8 cellular contexts compared by ENCODE assay signal in the genomic region with DNA sequence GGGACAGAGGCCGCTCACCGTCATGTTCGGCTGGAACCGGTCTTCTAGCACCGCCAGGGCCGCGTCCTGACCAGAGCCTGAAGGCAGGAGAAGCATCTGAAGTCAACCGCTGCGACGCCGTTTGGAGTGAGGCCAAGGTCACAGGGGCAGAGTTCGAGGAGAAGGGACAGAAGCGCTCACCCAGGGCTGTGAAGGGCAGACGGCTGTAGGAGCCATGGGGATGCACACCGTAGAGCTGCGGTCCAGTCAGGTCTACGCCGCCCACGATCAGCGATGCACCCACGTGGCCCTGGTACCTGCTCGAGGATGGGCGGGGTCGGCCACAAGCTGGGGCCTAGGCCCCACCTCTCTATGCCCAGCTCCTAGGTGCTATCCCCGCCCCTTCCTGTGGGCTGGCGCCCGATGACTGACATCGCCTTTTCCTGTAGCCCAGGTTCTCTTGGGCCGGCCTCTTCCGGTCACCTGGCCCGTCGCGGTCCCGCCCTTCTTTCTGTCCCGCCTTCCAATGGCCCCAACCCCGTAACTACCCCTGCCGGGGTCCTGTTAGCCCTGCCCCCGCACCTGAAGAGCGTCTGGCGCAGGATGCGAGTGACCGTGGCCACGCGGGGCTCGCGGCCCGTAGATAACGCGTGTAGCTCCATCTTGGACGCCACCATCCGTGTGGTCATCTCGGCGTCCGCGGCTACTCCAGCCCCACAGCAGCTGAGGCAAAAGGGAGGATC. TPM values are rescaled to one million over a fixed set of nuclear protein-coding genes. Genes with fewer than 3 reads are reported as not detected.
DNase-seq lines count a peak whose midpoint lies in the region; ATAC-seq and TF ChIP-seq lines count a peak whose summit lies in the region.

No MANE protein-coding gene starts in this region.

- TF ChIP-seq CTCF in right atrium auricular region (IDR thresholded peaks at IDR 0.05): no peak
- TF ChIP-seq CTCF in prostate gland (IDR thresholded peaks at IDR 0.05): peak in 2 of 4 experiments; percentile 41 to 50

- H3K9me3 ChIP-seq in T-helper 17 cell (ENCODE audit: control insufficient read depth, low read length, poor library complexity, severe bottlenecking) (no peaks in the 10 kb centered on the region), right atrium auricular region (no peaks in the 10 kb centered on the region), prostate gland (no peaks in the 10 kb centered on the region)

- intact Hi-C loops in prostate gland (cut with DNase I): loop anchor here (10.0 kb wide), 1 partner anchor 401 kb away; no protein-coding TSS in a partner anchor

- ATAC-seq in GM18499 (IDR thresholded peaks at IDR 0.05; ENCODE audit: insufficient read depth, unreplicated experiment) (peak; percentile 51), HG02938 (IDR thresholded peaks at IDR 0.05; ENCODE audit: unreplicated experiment) (peak; percentile 73), T-helper 17 cell (peak; percentile 95)

- H3K27ac Mint-ChIP-seq in T-helper 17 cell: peak overlapping the region; percentile 96

- H3K36me3 ChIP-seq in right atrium auricular region (peaks cover 16% of the 10 kb centered on the region), prostate gland (no peaks in the 10 kb centered on the region), urinary bladder (ENCODE audit: insufficient read depth) (no peaks in the 10 kb centered on the region)

- H3K27ac ChIP-seq in angular gyrus (ENCODE audit: low read depth, low read length) (peak overlapping the region; percentile 85), right atrium auricular region (peak overlapping the region; percentile 87 to 88), prostate gland (peak overlapping the region; percentile 91 to 95), urinary bladder (ENCODE audit: low read depth) (peak overlapping the region; percentile 96)

- H3K36me3 Mint-ChIP-seq in T-helper 17 cell (ENCODE audit: low read depth): peaks cover 7% of the 10 kb centered on the region

- DNase-seq in NCI-H1694 treated with DMSO at 0.1 percent for 48 hours (lab: John Stamatoyannopoulos, UW) (peak; percentile 90), T-helper 17 cell (peak; percentile 84 to 93 (median 91)), right atrium auricular region (ENCODE audit: low spot score) (peak; percentile 95), prostate gland (ENCODE audit: low spot score) (peak; percentile 98)

- 1% methylated on average over 55 of the region's 55 CpGs for WGBS in prostate gland
- 2% methylated on average over 55 of the region's 55 CpGs for WGBS in urinary bladder

- peaks cover 28% of the 10 kb centered on the region for H3K4me1 Mint-ChIP-seq in T-helper 17 cell

- H3K27me3 Mint-ChIP-seq in T-helper 17 cell: no peaks in the 10 kb centered on the region

- peak; percentile 85 for TF ChIP-seq POLR2A in prostate gland (IDR thresholded peaks at IDR 0.05)

- H3K4me3 Mint-ChIP-seq in T-helper 17 cell: peak overlapping the region; percentile 100

- H3K4me3 ChIP-seq in right atrium auricular region: peak overlapping the region; percentile 66 to 81
- peak overlapping the region; percentile 66 to 94 for H3K4me3 ChIP-seq in prostate gland
- H3K4me3 ChIP-seq in urinary bladder (ENCODE audit: low read depth, low read length): peak overlapping the region; percentile 83

- H3K4me1 ChIP-seq in right atrium auricular region (peaks cover 0 to 27% of the 10 kb centered on the region in 2 donors), prostate gland (replicated peaks) (peaks cover 14% of the 10 kb centered on the region), urinary bladder (ENCODE audit: insufficient read depth) (no peaks in the 10 kb centered on the region)

- H3K27me3 ChIP-seq in right atrium auricular region (no peaks in the 10 kb centered on the region), prostate gland (replicated peaks; ENCODE audit: insufficient read depth) (no peaks in the 10 kb centered on the region)

RNA-seq across cellular contexts. Expression of gene PSMB10, which starts 1.1 kb away (rescaled TPM):
- total RNA-seq in T-helper 17 cell (100 to 1,000 TPM in 1 of 2 donors, 10 to 100 TPM in 1; 93.7 to 119 TPM), right atrium auricular region (10 to 100 TPM; 37.3 to 38.4 TPM), prostate gland (10 to 100 TPM; 29.9 to 42.5 TPM), urinary bladder (26.1 TPM)
- polyA plus RNA-seq in urinary bladder: 74.1 TPM

RNA-seq across cellular contexts. Expression of gene CTRL, which starts 3.9 kb away (rescaled TPM):
- total RNA-seq in T-helper 17 cell (1 to 10 TPM; 6.7 to 8.4 TPM), right atrium auricular region (under 1 TPM in 1 of 2 donors, not detected in 1; 0.59 TPM), prostate gland (under 1 TPM in 1 of 2 donors, not detected in 1; 0.85 TPM), urinary bladder (not detected)
- polyA plus RNA-seq in urinary bladder: 0.91 TPM

RNA-seq across cellular contexts. Expression of gene LCAT, which starts 8.4 kb away (rescaled TPM):
- total RNA-seq in T-helper 17 cell: 1 to 10 TPM; 4.6 to 5.7 TPM
- total RNA-seq in right atrium auricular region: 10 to 100 TPM in 1 of 2 donors, 1 to 10 TPM in 1; 2.9 to 11.8 TPM
- 10 to 100 TPM in 1 of 2 donors, 1 to 10 TPM in 1; 6.9 to 17.4 TPM for total RNA-seq in prostate gland
- total RNA-seq in urinary bladder: 10.2 TPM
- polyA plus RNA-seq in urinary bladder: 18.5 TPM

RNA-seq across cellular contexts. Expression of gene SLC12A4, which starts 32.9 kb away (rescaled TPM):
- total RNA-seq in T-helper 17 cell: 10 to 100 TPM; 19.5 to 24.3 TPM
- total RNA-seq in right atrium auricular region: 10 to 100 TPM; 39.5 to 85.9 TPM
- 10 to 100 TPM; 32.6 to 89.1 TPM for total RNA-seq in prostate gland
- total RNA-seq in urinary bladder: 50.7 TPM
- 42.4 TPM for polyA plus RNA-seq in urinary bladder

RNA-seq across cellular contexts. Expression of gene PSKH1, which starts 42.5 kb away (rescaled TPM):
- total RNA-seq in T-helper 17 cell: 10 to 100 TPM; 14.5 to 15.5 TPM
- 10 to 100 TPM; 18.4 to 23.2 TPM for total RNA-seq in right atrium auricular region
- 10 to 100 TPM; 16.7 to 53.2 TPM for total RNA-seq in prostate gland
- 9.9 TPM for total RNA-seq in urinary bladder
- polyA plus RNA-seq in urinary bladder: 39.0 TPM

Comparison
In these comparisons a context has a peak if more than half of its experiments do, and no peak if none do; other contexts are left out.
1. Peak in every context shown above with its lines: DNase-seq, ATAC-seq, H3K4me3 ChIP-seq and H3K27ac ChIP-seq.